21 cellular contexts compared by ENCODE assay signal in genomic region chr4:158840131-158840530, GRCh38.
"Had no signal": no experiment of that assay in that cellular context is flagged by ENCODE, and none has a peak within 500 bp of the region (broad histone marks: within the 10 kb centered on the region; RNA-seq: fewer than 3 reads in every experiment).

No MANE protein-coding gene starts in this region.

- DNase-seq: KBM-7, MV-4-11, NCI-H1048, NCI-H1105, NCI-H1417, NCI-H1436 treated with DMSO at 0.1 percent for 48 hours, NCI-H1694, NCI-H187 treated with DMSO at 0.1 percent for 48 hours, NCI-H2029 treated with DMSO at 0.1 percent for 48 hours, NCI-H2171 treated with DMSO at 0.1 percent for 48 hours, NCI-H345, NCI-H446 treated with DMSO at 0.1 percent for 48 hours, NCI-H510A treated with DMSO at 0.1 percent for 48 hours, NCI-H526 treated with DMSO at 0.1 percent for 48 hours, NCI-H748 treated with DMSO at 0.1 percent for 48 hours, Right ventricle myocardium superior, RPMI8226, SIG-M5 had no signal

- H3K27ac ChIP-seq: SJSA1, SK-N-MC had no signal

- FAIRE-seq: RCC 7860 had no signal

- H3K27me3 ChIP-seq: SJSA1 had no signal

- H3K9me3 ChIP-seq: SJSA1 had no signal

- H3K4me3 ChIP-seq: SJSA1, SK-N-MC had no signal

- H3K4me1 ChIP-seq: SJSA1 had no signal
